1 cellular context compared by ENCODE assay signal in genomic region chr12:53221203-53222076, GRCh38.
TF ChIP-seq lines count a peak whose summit lies in the region.

No MANE protein-coding gene starts in this region.

TF ChIP-seq in A549, 52 proteins besides CTCF, POLR2A, EP300 and RAD21:
- TF ChIP-seq SMC3 (IDR thresholded peaks at IDR 0.05) (0 out of 3 replicates have a peak, but pooled peaks have one; percentile 3), ELK1 (IDR thresholded peaks at IDR 0.05; ENCODE audit: low read depth, low read length) (no peak), HMGXB4 (CRISPR knock-in tag; IDR thresholded peaks at IDR 0.05; ENCODE audit: borderline replicate concordance) (peak; percentile 67; the same call in 1 of the 2 replicates), TP53 (CRISPR knock-in tag; IDR thresholded peaks at IDR 0.05) (0 out of 2 replicates have a peak, but pooled peaks have one; percentile 48), E2F6 (IDR thresholded peaks at IDR 0.05; ENCODE audit: borderline replicate concordance, low read depth) (0 out of 2 replicates have a peak, but pooled peaks have one; percentile 55), JUN (IDR thresholded peaks at IDR 0.05) (peak in 1 of 2 experiments; percentile 61; a peak in 3 of 5 replicates), CBX2 (IDR thresholded peaks at IDR 0.05; ENCODE audit: borderline replicate concordance, low read depth) (no peak), PHF8 (IDR thresholded peaks at IDR 0.05; ENCODE audit: borderline replicate concordance, low read depth) (peak; percentile 40; the same call in 1 of the 2 replicates), MAZ (IDR thresholded peaks at IDR 0.05; ENCODE audit: borderline replicate concordance, low read depth, low read length) (0 out of 2 replicates have a peak, but pooled peaks have one; percentile 17)
